ENCODE assay signal across 8 cellular contexts in the genomic region with DNA sequence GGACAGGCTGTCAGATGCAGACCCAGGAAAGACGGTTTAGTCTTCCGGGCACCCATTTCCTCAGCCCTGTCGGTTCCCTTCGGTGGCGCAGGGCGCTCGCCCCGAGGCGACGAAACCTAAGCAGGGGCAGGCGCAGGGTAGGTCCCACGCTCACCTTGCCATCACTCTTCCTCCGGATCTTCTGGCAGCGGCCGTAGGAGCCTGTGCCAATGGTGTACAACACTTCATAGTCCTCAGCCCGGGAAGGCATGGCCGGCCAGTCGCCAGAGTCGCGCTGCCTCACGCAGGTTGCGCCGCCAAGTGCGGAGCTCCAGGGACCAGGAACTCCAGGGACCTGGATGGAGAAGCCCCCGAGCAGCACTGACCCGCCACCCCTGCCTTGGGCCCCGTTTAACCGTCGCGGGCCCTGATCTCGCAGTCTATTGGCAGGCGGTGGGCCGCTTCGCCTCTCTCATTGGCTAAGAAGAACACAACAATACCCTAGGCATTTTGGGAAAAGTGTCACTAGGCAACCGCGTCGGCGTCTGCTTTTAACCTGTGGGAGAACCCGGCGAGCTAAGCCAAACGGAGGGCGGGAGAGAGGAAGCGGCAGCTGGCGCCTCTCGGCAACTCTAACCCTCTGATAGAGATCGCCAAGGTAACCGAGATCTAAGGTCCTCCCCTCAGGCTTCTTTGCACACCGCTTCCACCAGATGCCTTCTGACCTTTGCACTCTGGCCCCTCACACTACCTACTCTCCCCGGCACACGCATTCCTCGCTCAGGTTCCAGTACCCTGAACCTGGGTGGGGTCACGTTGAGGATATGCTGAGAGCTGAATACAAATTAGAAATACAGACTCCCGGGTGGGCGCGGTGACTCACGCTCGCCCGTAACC. TPM values are rescaled to one million over a fixed set of nuclear protein-coding genes. Genes with fewer than 3 reads are reported as not detected.
A peak's percentile ranks its signal among the peaks of the same experiment; 100 is the strongest.
DNase-seq lines count a peak whose midpoint lies in the region; ATAC-seq and TF ChIP-seq lines count a peak whose summit lies in the region.

A gene (minus strand): TSS at position 392 of the 876 bp plus-strand sequence. CDS start 142 bp downstream, at position 250.

- DNase-seq in DMS153 treated with DMSO at 0.1 percent for 48 hours (lab: John Stamatoyannopoulos, UW; ENCODE audit: unreplicated experiment), result peak; percentile 99
- peak; percentile 90 for DNase-seq in IMR-90
- peak; percentile 78 for DNase-seq in OCI-M2 (lab: John Stamatoyannopoulos, UW; ENCODE audit: unreplicated experiment)
- peak; percentile 76 for DNase-seq in activated T-cell treated with anti-CD3 and anti-CD28 coated beads for 24 hours (ENCODE audit: low read depth)
- peak; percentile 92 to 93 for DNase-seq in erythroblast (lab: John Stamatoyannopoulos, UW)
- DNase-seq in stimulated activated CD8-positive, alpha-beta memory T cell treated with anti-CD3 and anti-CD28 coated beads, Interleukin-4, amount 100 ng/mL, for 48 hours, result peak; percentile 88

- H3K4me2 ChIP-seq in IMR-90 (ENCODE audit: low read depth, low read length), result peak within 1 kb of the TSS; percentile 99

- dilution Hi-C loops in IMR-90 (cut with HindIII; ENCODE audit: low sequenced_read_pairs, unreplicated experiment), result no loop called here

- peaks cover 3% of the 10 kb centered on the region; the same call in 1 of the 2 replicates for H3K4me1 ChIP-seq in IMR-90 (ENCODE audit: control insufficient read depth, insufficient read depth, low read length)
- peaks cover 5% of the 10 kb centered on the region for H3K4me1 ChIP-seq in mucosa of stomach (ENCODE audit: control insufficient read depth, insufficient read depth, low read length)

- H4K8ac ChIP-seq in IMR-90 (ENCODE audit: low read depth in 2 of 2, low read length in 2 of 2), result no peak within 1 kb of the TSS; a peak in 1 of 4 replicates

- TF ChIP-seq CTCF in IMR-90 (conservative IDR thresholded peaks at IDR 0.05; ENCODE audit: low read depth, low read length), result no peak

- WGBS in IMR-90 (ENCODE audit: extremely low coverage in 2 of 2, insufficient read length in 1 of 2), 2 experiments, result 1% methylated on average over 15 of the region's 58 CpGs; no CpG with 5 or more reads in 1 of the 2 experiments

- peak within 1 kb of the TSS; percentile 87 for H3K4me3 ChIP-seq in IMR-90 (ENCODE audit: insufficient read depth, low read depth, low read length)
- peak within 1 kb of the TSS; percentile 49 for H3K4me3 ChIP-seq in mucosa of stomach (ENCODE audit: low read length)

- H2BK120ac ChIP-seq in IMR-90 (ENCODE audit: low read depth, low read length), result no peak within 1 kb of the TSS

- peak; percentile 96 for ATAC-seq in GM21529 (IDR thresholded peaks at IDR 0.05; ENCODE audit: unreplicated experiment)
- peak; percentile 100 for ATAC-seq in IMR-90 (ENCODE audit: low read depth)

- H4K5ac ChIP-seq in IMR-90 (ENCODE audit: low read depth, low read length), result no peak within 1 kb of the TSS

- BruUV-seq in IMR-90 (replicated peaks; lab: Mats Ljungman, UMichigan), result no TSS peak

- no peak within 1 kb of the TSS for H3K18ac ChIP-seq in IMR-90 (ENCODE audit: low read depth, low read length)

- peak within 1 kb of the TSS; percentile 14 for H2BK5ac ChIP-seq in IMR-90 (ENCODE audit: low read depth, low read length, poor library complexity, severe bottlenecking)

- H3K27me3 ChIP-seq in IMR-90 (ENCODE audit: control insufficient read depth, insufficient read depth, low read length) (no peaks in the 10 kb centered on the region), mucosa of stomach (ENCODE audit: control insufficient read depth, insufficient read depth, low read length) (no peaks in the 10 kb centered on the region)

- in situ Hi-C loops in IMR-90 (cut with MboI; ENCODE audit: low sequenced_read_pairs), result loop anchor here (25.0 kb wide), 1 partner anchor 687 kb away; no protein-coding TSS in a partner anchor

- POLR2A ChIA-PET in IMR-90 (lab: Charles Lee; ENCODE audit: unreplicated experiment), result no interaction called here

- no peak within 1 kb of the TSS for H2AK5ac ChIP-seq in IMR-90 (ENCODE audit: low read depth, low read length)

- H3K9me3 ChIP-seq in IMR-90 (ENCODE audit: control insufficient read depth, insufficient read depth, low read length) (no peaks in the 10 kb centered on the region), mucosa of stomach (ENCODE audit: control insufficient read depth, low read length) (no peaks in the 10 kb centered on the region)

- CTCF ChIA-PET in IMR-90 (lab: Yijun Ruan, JAX), result interaction anchor here (1.6 kb wide), 1 partner anchor 96 kb away, joined by 4 read pairs; a partner anchor contains a TSS

- no peak within 1 kb of the TSS for H3K14ac ChIP-seq in IMR-90 (replicated peaks; ENCODE audit: low read depth, low read length)

- TF ChIP-seq POLR2A in IMR-90 (IDR thresholded peaks at IDR 0.05; ENCODE audit: low read depth, low read length), result no peak
- peak; percentile 91 for TF ChIP-seq POLR2A in erythroblast (IDR thresholded peaks at IDR 0.05; ENCODE audit: low read length)

- H2BK20ac ChIP-seq in IMR-90 (ENCODE audit: low read depth, low read length), result no peak within 1 kb of the TSS

- H3K36me3 ChIP-seq in IMR-90 (ENCODE audit: control insufficient read depth, insufficient read depth, low read length) (no peaks in the 10 kb centered on the region), mucosa of stomach (ENCODE audit: control insufficient read depth, insufficient read depth, low read length) (no peaks in the 10 kb centered on the region)

- peaks cover 11 to 12% of the 10 kb centered on the region in 2 experiments for H3K79me1 ChIP-seq in IMR-90 (ENCODE audit: low read depth in 1 of 2, low read length in 2 of 2)

- H3K27ac ChIP-seq in IMR-90 (ENCODE audit: insufficient read depth, low read length), result peak within 1 kb of the TSS; percentile 27; the same call in 1 of the 2 replicates

- H4K20me1 ChIP-seq in IMR-90 (ENCODE audit: insufficient read depth, low read length), result no peaks in the 10 kb centered on the region

- no peaks in the 10 kb centered on the region for H3K9me1 ChIP-seq in IMR-90 (ENCODE audit: insufficient read depth, low read length)

- H3K56ac ChIP-seq in IMR-90 (ENCODE audit: extremely low read depth, insufficient read depth, low read length), result 0 out of 2 replicates have a peak within 1 kb of the TSS, but pooled peaks have one; percentile 36

- TF ChIP-seq RAD21 in IMR-90 (IDR thresholded peaks at IDR 0.05; ENCODE audit: low read length), result no peak

- H3K23ac ChIP-seq in IMR-90 (ENCODE audit: low read depth, low read length), result peak within 1 kb of the TSS; percentile 15; the same call in 1 of the 2 replicates

- no peak within 1 kb of the TSS for H2BK15ac ChIP-seq in IMR-90 (ENCODE audit: low read depth, low read length)

- H2AK9ac ChIP-seq in IMR-90 (replicated peaks; ENCODE audit: low read depth, low read length, poor library complexity), result peak within 1 kb of the TSS; percentile 73

- intact Hi-C loops in IMR-90 (cut with micrococcal nuclease), result no loop called here

- H2AFZ ChIP-seq in IMR-90 (replicated peaks; ENCODE audit: low read length, poor library complexity), result peak within 1 kb of the TSS; percentile 93

- peak within 1 kb of the TSS; percentile 36; the same call in 1 of the 2 replicates for H3K4ac ChIP-seq in IMR-90 (ENCODE audit: low read depth, low read length)

- 0 out of 2 replicates have a peak within 1 kb of the TSS, but pooled peaks have one; percentile 21 for H4K91ac ChIP-seq in IMR-90 (ENCODE audit: insufficient read depth, low read depth, low read length)

- H3K9ac ChIP-seq in IMR-90 (ENCODE audit: low read depth, low read length) (peak within 1 kb of the TSS; percentile 52; the same call in 1 of the 2 replicates), mucosa of stomach (ENCODE audit: low read length) (peak within 1 kb of the TSS; percentile 37)

TF ChIP-seq in IMR-90, 13 proteins besides CTCF, POLR2A, EP300 and RAD21:
- TF ChIP-seq RFX5 (IDR thresholded peaks at IDR 0.05; ENCODE audit: low read depth, low read length) (no peak), MXI1 (IDR thresholded peaks at IDR 0.05; ENCODE audit: borderline replicate concordance, low read depth, low read length) (peak; percentile 92), BHLHE40 (IDR thresholded peaks at IDR 0.05; ENCODE audit: low read depth, low read length) (no peak), RCOR1 (IDR thresholded peaks at IDR 0.05; ENCODE audit: insufficient replicate concordance, low read length) (no peak), FOS (IDR thresholded peaks at IDR 0.05; ENCODE audit: low read depth, low read length) (0 out of 2 replicates have a peak, but pooled peaks have one; percentile 24), CHD1 (IDR thresholded peaks at IDR 0.05; ENCODE audit: low read depth, low read length) (no peak), SMC3 (IDR thresholded peaks at IDR 0.05; ENCODE audit: low read depth, low read length) (no peak)
- TF ChIP-seq, protein P1, sequence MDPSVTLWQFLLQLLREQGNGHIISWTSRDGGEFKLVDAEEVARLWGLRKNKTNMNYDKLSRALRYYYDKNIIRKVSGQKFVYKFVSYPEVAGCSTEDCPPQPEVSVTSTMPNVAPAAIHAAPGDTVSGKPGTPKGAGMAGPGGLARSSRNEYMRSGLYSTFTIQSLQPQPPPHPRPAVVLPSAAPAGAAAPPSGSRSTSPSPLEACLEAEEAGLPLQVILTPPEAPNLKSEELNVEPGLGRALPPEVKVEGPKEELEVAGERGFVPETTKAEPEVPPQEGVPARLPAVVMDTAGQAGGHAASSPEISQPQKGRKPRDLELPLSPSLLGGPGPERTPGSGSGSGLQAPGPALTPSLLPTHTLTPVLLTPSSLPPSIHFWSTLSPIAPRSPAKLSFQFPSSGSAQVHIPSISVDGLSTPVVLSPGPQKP (IDR thresholded peaks at IDR 0.05; ENCODE audit: borderline replicate concordance, low read depth, low read length), result no peak

RNA-seq across cellular contexts. Expression of the gene that starts here (rescaled TPM):
- 26.0 and 35.0 TPM in 2 replicates for total RNA-seq in IMR-90 (2012; rRNA removed)
- polyA plus RNA-seq in IMR-90 (2012; rRNA removed), result 8.8 and 9.9 TPM in 2 replicates
- polyA plus RNA-seq in IMR-90 (2012; cell fraction: cytosol; rRNA removed), result 2.7 and 6.4 TPM in 2 replicates
- 0.98 and 2.7 TPM in 2 replicates for polyA plus RNA-seq in IMR-90 (2012; cell fraction: nucleus; rRNA removed; ENCODE audit: low replicate concordance)

Comparison
In these comparisons a context has a peak if more than half of its experiments do, and no peak if none do; other contexts are left out.
1. Peak in every context shown above with its lines: DNase-seq, ATAC-seq, H3K4me3 ChIP-seq and H3K27ac ChIP-seq.